In the genomic region with DNA sequence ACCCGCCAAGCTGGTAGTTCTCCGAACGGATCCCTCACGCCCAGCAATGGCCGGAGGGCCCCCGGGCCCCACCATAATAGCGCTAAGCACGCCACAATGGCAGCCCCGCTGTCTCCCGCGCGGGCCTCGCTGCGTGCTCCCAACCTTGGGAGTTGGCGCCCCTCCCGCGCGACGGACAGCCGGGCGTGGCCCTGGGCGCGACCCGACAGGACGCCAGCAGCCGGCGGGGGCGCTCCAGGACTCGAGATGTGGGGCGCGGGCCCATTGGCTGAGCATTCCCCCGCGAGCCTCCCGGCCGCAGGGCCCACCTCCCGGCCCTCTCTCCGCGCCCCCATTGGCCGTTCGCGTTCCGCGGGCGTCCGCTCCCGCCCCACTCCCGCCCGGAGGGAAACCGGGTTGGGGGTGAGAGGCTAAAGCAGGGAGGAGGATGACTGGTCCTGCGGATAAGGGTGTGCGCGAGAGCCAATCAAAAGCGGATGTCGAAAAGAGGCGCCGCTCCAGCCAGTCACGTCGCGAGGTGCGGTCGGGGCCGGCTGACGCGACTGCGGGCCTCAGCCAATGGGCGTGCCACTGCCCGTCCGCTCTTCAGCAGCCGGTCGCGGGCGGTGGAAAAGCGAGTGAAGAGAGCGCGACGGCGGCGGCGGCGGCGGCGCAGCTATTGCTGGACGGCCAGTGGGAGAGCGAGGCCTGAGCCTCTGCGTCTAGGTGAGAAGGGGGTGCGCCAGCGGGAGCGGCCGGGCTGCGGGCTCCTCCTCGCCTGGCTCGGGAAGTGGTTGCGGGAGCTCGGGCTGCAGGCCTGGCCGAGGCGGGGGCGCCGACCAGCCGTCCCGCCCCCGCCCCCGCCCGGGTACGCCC, we compare ENCODE assay signal across 8 cellular contexts. TPM values are rescaled to one million over a fixed set of nuclear protein-coding genes. Genes with fewer than 3 reads are reported as not detected.
A peak's percentile ranks its signal among the peaks of the same experiment; 100 is the strongest.
DNase-seq lines count a peak whose midpoint lies in the region; ATAC-seq and TF ChIP-seq lines count a peak whose summit lies in the region.

A gene with protein sequence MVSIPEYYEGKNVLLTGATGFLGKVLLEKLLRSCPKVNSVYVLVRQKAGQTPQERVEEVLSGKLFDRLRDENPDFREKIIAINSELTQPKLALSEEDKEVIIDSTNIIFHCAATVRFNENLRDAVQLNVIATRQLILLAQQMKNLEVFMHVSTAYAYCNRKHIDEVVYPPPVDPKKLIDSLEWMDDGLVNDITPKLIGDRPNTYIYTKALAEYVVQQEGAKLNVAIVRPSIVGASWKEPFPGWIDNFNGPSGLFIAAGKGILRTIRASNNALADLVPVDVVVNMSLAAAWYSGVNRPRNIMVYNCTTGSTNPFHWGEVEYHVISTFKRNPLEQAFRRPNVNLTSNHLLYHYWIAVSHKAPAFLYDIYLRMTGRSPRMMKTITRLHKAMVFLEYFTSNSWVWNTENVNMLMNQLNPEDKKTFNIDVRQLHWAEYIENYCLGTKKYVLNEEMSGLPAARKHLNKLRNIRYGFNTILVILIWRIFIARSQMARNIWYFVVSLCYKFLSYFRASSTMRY (plus strand): TSS at position 567 of the 855 bp plus-strand sequence. CDS start 26,098 bp downstream, outside the sequence.

- DNase-seq in DMS79 (lab: John Stamatoyannopoulos, UW) (peak; percentile 98), KG1 (lab: John Stamatoyannopoulos, UW) (peak; percentile 98), erythroblast (lab: John Stamatoyannopoulos, UW) (peak; percentile 99)
- DNase-seq in activated T-cell treated with anti-CD3 and anti-CD28 coated beads, Interleukin-2, amount 50 U/mL, for 4 hours = peak; percentile 91
- peak; percentile 91 for DNase-seq in stimulated activated CD8-positive, alpha-beta memory T cell treated with anti-CD3 and anti-CD28 coated beads, Interleukin-7, amount 100 ng/mL, for 24 hours (ENCODE audit: low read depth)

- H3K27ac ChIP-seq in muscle layer of colon (ENCODE audit: low read depth, low read length) = peak within 1 kb of the TSS; percentile 90

- peak within 1 kb of the TSS; percentile 74 for H3K9ac ChIP-seq in muscle layer of colon (ENCODE audit: low read length)

- H3K4me1 Mint-ChIP-seq in activated T-cell treated with anti-CD3 and anti-CD28 coated beads, Interleukin-2, amount 50 U/mL, for 4 hours (ENCODE audit: low read depth) = peaks cover 46% of the 10 kb centered on the region

- H3K27me3 Mint-ChIP-seq in activated T-cell treated with anti-CD3 and anti-CD28 coated beads, Interleukin-2, amount 50 U/mL, for 4 hours (ENCODE audit: low read depth) = peaks cover 5% of the 10 kb centered on the region

- H3K4me1 ChIP-seq in muscle layer of colon (ENCODE audit: insufficient read depth, low read length) = peaks cover 20% of the 10 kb centered on the region

- peak; percentile 90 for ATAC-seq in GM21717 (IDR thresholded peaks at IDR 0.05; ENCODE audit: unreplicated experiment)
- peak; percentile 92 for ATAC-seq in activated T-cell treated with anti-CD3 and anti-CD28 coated beads, Interleukin-2, amount 50 U/mL, for 4 hours

- peaks cover 15% of the 10 kb centered on the region for H3K36me3 Mint-ChIP-seq in activated T-cell treated with anti-CD3 and anti-CD28 coated beads, Interleukin-2, amount 50 U/mL, for 4 hours (ENCODE audit: insufficient read depth)

- no peaks in the 10 kb centered on the region for H3K36me3 ChIP-seq in muscle layer of colon (ENCODE audit: insufficient read depth, low read length)

- H3K9me3 Mint-ChIP-seq in activated T-cell treated with anti-CD3 and anti-CD28 coated beads, Interleukin-2, amount 50 U/mL, for 4 hours = no peaks in the 10 kb centered on the region

- H3K9me3 ChIP-seq in muscle layer of colon (ENCODE audit: low read length) = no peaks in the 10 kb centered on the region

- peak; percentile 83 for TF ChIP-seq POLR2A in erythroblast (IDR thresholded peaks at IDR 0.05; ENCODE audit: low read length)

- H3K4me3 Mint-ChIP-seq in activated T-cell treated with anti-CD3 and anti-CD28 coated beads, Interleukin-2, amount 50 U/mL, for 4 hours = peak within 1 kb of the TSS; percentile 94

- peak within 1 kb of the TSS; percentile 75 to 91 for H3K4me3 ChIP-seq in muscle layer of colon (ENCODE audit: low read depth in 1 of 2, low read length in 2 of 2)

- no peaks in the 10 kb centered on the region for H3K27me3 ChIP-seq in muscle layer of colon (ENCODE audit: control insufficient read depth in 1 of 2, insufficient read depth in 2 of 2, low read length in 2 of 2)

TF ChIP-seq in PFSK-1, 5 proteins besides CTCF, POLR2A, EP300 and RAD21:
- peak; percentile 54; the same call in 1 of the 2 replicates for TF ChIP-seq POLR2AphosphoS5 (IDR thresholded peaks at IDR 0.05; ENCODE audit: low read depth, low read length)
- TF ChIP-seq, protein P1, sequence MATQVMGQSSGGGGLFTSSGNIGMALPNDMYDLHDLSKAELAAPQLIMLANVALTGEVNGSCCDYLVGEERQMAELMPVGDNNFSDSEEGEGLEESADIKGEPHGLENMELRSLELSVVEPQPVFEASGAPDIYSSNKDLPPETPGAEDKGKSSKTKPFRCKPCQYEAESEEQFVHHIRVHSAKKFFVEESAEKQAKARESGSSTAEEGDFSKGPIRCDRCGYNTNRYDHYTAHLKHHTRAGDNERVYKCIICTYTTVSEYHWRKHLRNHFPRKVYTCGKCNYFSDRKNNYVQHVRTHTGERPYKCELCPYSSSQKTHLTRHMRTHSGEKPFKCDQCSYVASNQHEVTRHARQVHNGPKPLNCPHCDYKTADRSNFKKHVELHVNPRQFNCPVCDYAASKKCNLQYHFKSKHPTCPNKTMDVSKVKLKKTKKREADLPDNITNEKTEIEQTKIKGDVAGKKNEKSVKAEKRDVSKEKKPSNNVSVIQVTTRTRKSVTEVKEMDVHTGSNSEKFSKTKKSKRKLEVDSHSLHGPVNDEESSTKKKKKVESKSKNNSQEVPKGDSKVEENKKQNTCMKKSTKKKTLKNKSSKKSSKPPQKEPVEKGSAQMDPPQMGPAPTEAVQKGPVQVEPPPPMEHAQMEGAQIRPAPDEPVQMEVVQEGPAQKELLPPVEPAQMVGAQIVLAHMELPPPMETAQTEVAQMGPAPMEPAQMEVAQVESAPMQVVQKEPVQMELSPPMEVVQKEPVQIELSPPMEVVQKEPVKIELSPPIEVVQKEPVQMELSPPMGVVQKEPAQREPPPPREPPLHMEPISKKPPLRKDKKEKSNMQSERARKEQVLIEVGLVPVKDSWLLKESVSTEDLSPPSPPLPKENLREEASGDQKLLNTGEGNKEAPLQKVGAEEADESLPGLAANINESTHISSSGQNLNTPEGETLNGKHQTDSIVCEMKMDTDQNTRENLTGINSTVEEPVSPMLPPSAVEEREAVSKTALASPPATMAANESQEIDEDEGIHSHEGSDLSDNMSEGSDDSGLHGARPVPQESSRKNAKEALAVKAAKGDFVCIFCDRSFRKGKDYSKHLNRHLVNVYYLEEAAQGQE (IDR thresholded peaks at IDR 0.05; ENCODE audit: insufficient read depth in 1 of 2, low read depth in 2 of 2, low read length in 2 of 2) = 0 out of 4 replicates have a peak, but pooled peaks of 1 of the 2 experiments have one; percentile 44
- TF ChIP-seq SIN3A (IDR thresholded peaks at IDR 0.05; ENCODE audit: borderline replicate concordance, insufficient read depth, low read length) = 0 out of 2 replicates have a peak, but pooled peaks have one; percentile 60
- peak; percentile 79 for TF ChIP-seq FOXP2 (optimal IDR thresholded peaks at IDR 0.05; ENCODE audit: borderline replicate concordance, extremely low read depth, extremely low read length, insufficient read depth)
- TF ChIP-seq TAF1 (IDR thresholded peaks at IDR 0.05; ENCODE audit: borderline replicate concordance, insufficient read depth, low read length) = no peak

RNA-seq across cellular contexts. Expression of the gene that starts here (rescaled TPM):
- 28.2 TPM for polyA plus RNA-seq in PFSK-1 (2012; ENCODE audit: insufficient read length, low read depth)
- 10 to 100 TPM; 46.5 to 52.4 (median 49.5) TPM for total RNA-seq in activated T-cell treated with anti-CD3 and anti-CD28 coated beads, Interleukin-2, amount 50 U/mL, for 4 hours

Comparison
In these comparisons a context has a peak if more than half of its experiments do, and no peak if none do; other contexts are left out.
1. Peak in every context shown above with its lines: DNase-seq, ATAC-seq, H3K4me3 ChIP-seq and H3K27ac ChIP-seq.